ENCODE assay signal across 8 cellular contexts in genomic region chr2:11746376-11746806, GRCh38. TPM values are rescaled to one million over a fixed set of nuclear protein-coding genes. Genes with fewer than 3 reads are reported as not detected.
A peak's percentile ranks its signal among the peaks of the same experiment; 100 is the strongest.
DNase-seq lines count a peak whose midpoint lies in the region; ATAC-seq, FAIRE-seq and TF ChIP-seq lines count a peak whose summit lies in the region.

TSS of gene LPIN1 (plus strand) at chr2:11746632. CDS start at chr2:11765542, 18,910 bp downstream.

- no peaks in the 10 kb centered on the region for H3K27me3 Mint-ChIP-seq in CD8-positive, alpha-beta T cell (ENCODE audit: low read depth)
- no peaks in the 10 kb centered on the region for H3K27me3 Mint-ChIP-seq in activated CD8-positive, alpha-beta memory T cell treated with anti-CD3 and anti-CD28 coated beads, Interleukin-2, amount 10 ng/mL, durations not matched to agents 7 days and 5 days

- H2BK12ac ChIP-seq in H1 (ENCODE audit: low read depth, low read length): peak within 1 kb of the TSS; percentile 97; the same call in 1 of the 2 replicates

- POLR2A ChIA-PET in CD8-positive, alpha-beta T cell (lab: Charles Lee): interaction anchor here (1.2 to 1.8 kb wide), 3 partner anchors 8 to 28 kb away, joined by 3 to 9 read pairs (median 3); no protein-coding TSS in a partner anchor
- POLR2A ChIA-PET in H1 (lab: Charles Lee; ENCODE audit: partially characterized antibody): interaction anchor here (1.1 to 2.6 kb wide), 4 partner anchors 10 to 37 kb away, joined by 3 to 6 read pairs (median 4); no protein-coding TSS in a partner anchor

- peak; percentile 29 for TF ChIP-seq CTCF in CD8-positive, alpha-beta T cell (IDR thresholded peaks at IDR 0.05)
- TF ChIP-seq CTCF in H1 (IDR thresholded peaks at IDR 0.05; ENCODE audit: control extremely low read depth in 1 of 3, insufficient read depth in 1 of 3, low read depth in 1 of 3, low read length in 3 of 3): no peak

- peaks cover 2% of the 10 kb centered on the region for H3K36me3 Mint-ChIP-seq in CD8-positive, alpha-beta T cell
- H3K36me3 Mint-ChIP-seq in activated CD8-positive, alpha-beta memory T cell treated with anti-CD3 and anti-CD28 coated beads, Interleukin-2, amount 10 ng/mL, durations not matched to agents 7 days and 5 days: peaks cover 6% of the 10 kb centered on the region

- peak; percentile 79 to 92 (median 85) for DNase-seq in CD8-positive, alpha-beta T cell
- peak; percentile 76 for DNase-seq in NOMO-1 treated with DMSO at 0.1 percent for 48 hours (lab: John Stamatoyannopoulos, UW; ENCODE audit: unreplicated experiment)
- peak; percentile 89 for DNase-seq in activated CD8-positive, alpha-beta memory T cell treated with anti-CD3 and anti-CD28 coated beads, Interleukin-2, amount 10 ng/mL, durations not matched to agents 7 days and 5 days
- peak; percentile 44 to 87 for DNase-seq in H1 (ENCODE audit: low read depth in 1 of 2, low spot score in 2 of 2)
- peak; percentile 92 for DNase-seq in mesendoderm
- peak; percentile 82 for DNase-seq in stimulated activated CD8-positive, alpha-beta memory T cell treated with anti-CD3 and anti-CD28 coated beads, Interleukin-12 subunit alpha, Interleukin-12 subunit beta, amount 100 ng/mL, for 4 hours (ENCODE audit: low read depth)

- H3K4me2 ChIP-seq in H1 (ENCODE audit: insufficient read depth in 1 of 2, low read depth in 2 of 2, low read length in 2 of 2) (peak within 1 kb of the TSS; percentile 80 to 89), mesendoderm (ENCODE audit: low read length) (peak within 1 kb of the TSS; percentile 69)

- H4K91ac ChIP-seq in H1 (replicated peaks; ENCODE audit: insufficient read length, low read length): peak within 1 kb of the TSS; percentile 36

- H2BK120ac ChIP-seq in H1 (replicated peaks; ENCODE audit: low read depth, low read length): no peak within 1 kb of the TSS
- no peak within 1 kb of the TSS for H2BK120ac ChIP-seq in mesendoderm (ENCODE audit: low read depth, low read length)

- peak within 1 kb of the TSS; percentile 52 for H3K27ac ChIP-seq in CD8-positive, alpha-beta T cell (ENCODE audit: low read depth, low read length)
- H3K27ac ChIP-seq in H1 (ENCODE audit: low read depth, low read length): no peak within 1 kb of the TSS
- no peak within 1 kb of the TSS for H3K27ac ChIP-seq in mesendoderm (ENCODE audit: low read depth, low read length)

- no peak within 1 kb of the TSS for H3K14ac ChIP-seq in H1 (ENCODE audit: insufficient read length)

- H3K4me3 ChIP-seq in CD8-positive, alpha-beta T cell (ENCODE audit: low read depth, low read length): peak within 1 kb of the TSS; percentile 74
- H3K4me3 ChIP-seq in H1 (ENCODE audit: extremely low read depth in 1 of 4, insufficient read depth in 2 of 4, low read depth in 3 of 4, low read length in 4 of 4) (peak within 1 kb of the TSS; percentile 50 to 66 (median 62)), mesendoderm (ENCODE audit: low read length) (peak within 1 kb of the TSS; percentile 69)

- TF ChIP-seq EP300 in H1 (IDR thresholded peaks at IDR 0.05; ENCODE audit: borderline replicate concordance in 1 of 2, low read depth in 2 of 2, low read length in 2 of 2): peak in 1 of 2 experiments; percentile 8; a peak in 1 of 3 replicates

- no peaks in the 10 kb centered on the region for H3K36me3 ChIP-seq in CD8-positive, alpha-beta T cell (ENCODE audit: insufficient read depth, low read length)
- H3K36me3 ChIP-seq in H1 (ENCODE audit: control insufficient read depth in 2 of 4, insufficient read depth in 4 of 4, low read length in 3 of 4): no peaks in the 10 kb centered on the region
- H3K36me3 ChIP-seq in mesendoderm (ENCODE audit: control insufficient read depth, insufficient read depth, low read length): no peaks in the 10 kb centered on the region

- H2AK5ac ChIP-seq in H1 (ENCODE audit: low read depth, low read length) (0 out of 2 replicates have a peak within 1 kb of the TSS, but pooled peaks have one; percentile 8), mesendoderm (ENCODE audit: low read length) (no peak within 1 kb of the TSS)

- H3K23ac ChIP-seq in H1 (ENCODE audit: insufficient read length) (no peak within 1 kb of the TSS), mesendoderm (ENCODE audit: low read length) (no peak within 1 kb of the TSS)

- FAIRE-seq in H1 (lab: Jason Lieb, UNC): no peak

- H3K27ac Mint-ChIP-seq in CD8-positive, alpha-beta T cell: peak within 1 kb of the TSS; percentile 90
- peak within 1 kb of the TSS; percentile 96 for H3K27ac Mint-ChIP-seq in activated CD8-positive, alpha-beta memory T cell treated with anti-CD3 and anti-CD28 coated beads, Interleukin-2, amount 10 ng/mL, durations not matched to agents 7 days and 5 days

- no peaks in the 10 kb centered on the region for H3K9me3 ChIP-seq in CD8-positive, alpha-beta T cell (ENCODE audit: low read length)
- H3K9me3 ChIP-seq in H1 (ENCODE audit: insufficient read depth in 2 of 2, low read depth in 1 of 2, low read length in 1 of 2): no peaks in the 10 kb centered on the region

- H4K20me1 ChIP-seq in H1 (replicated peaks in 1 of 2; ENCODE audit: control insufficient read depth in 1 of 2, insufficient read depth in 2 of 2, low read length in 2 of 2): peaks cover 0 to 4% of the 10 kb centered on the region in 2 experiments

- no peak for TF ChIP-seq RAD21 in H1 (IDR thresholded peaks at IDR 0.05 in 1 of 2, conservative IDR thresholded peaks at IDR 0.05 in 1 of 2; ENCODE audit: low read depth in 2 of 2, low read length in 2 of 2)

- 0 out of 2 replicates have a peak within 1 kb of the TSS, but pooled peaks have one; percentile 27 for H2AFZ ChIP-seq in H1 (ENCODE audit: low read length)

- peak within 1 kb of the TSS in 3 of 4 experiments; percentile 46 to 68 (median 61); a peak in 5 of 7 replicates for H3K9ac ChIP-seq in H1 (replicated peaks in 1 of 4; ENCODE audit: extremely low read depth in 1 of 4, low read depth in 3 of 4, low read length in 3 of 4)
- peak within 1 kb of the TSS; percentile 82 for H3K9ac ChIP-seq in mesendoderm (ENCODE audit: low read length)

- H2BK20ac ChIP-seq in H1 (ENCODE audit: low read length): 0 out of 2 replicates have a peak within 1 kb of the TSS, but pooled peaks have one; percentile 9

- H3K4ac ChIP-seq in H1 (replicated peaks; ENCODE audit: insufficient read length, low read depth, low read length) (no peak within 1 kb of the TSS), mesendoderm (ENCODE audit: low read depth, low read length) (peak within 1 kb of the TSS; percentile 63)

- CTCF ChIA-PET in CD8-positive, alpha-beta T cell (lab: Charles Lee): interaction anchor here (0.5 to 4.9 kb wide), 13 partner anchors 8 to 1823 kb away, joined by 3 to 27 read pairs (median 4); no protein-coding TSS in a partner anchor
- CTCF ChIA-PET in activated CD8-positive, alpha-beta memory T cell treated with anti-CD3 and anti-CD28 coated beads, Interleukin-2, amount 10 ng/mL, durations not matched to agents 7 days and 5 days (lab: Charles Lee): interaction anchor here (0.8 to 24.4 kb wide), 7 partner anchors 8 to 57 kb away, joined by 3 to 401 read pairs (median 6); no protein-coding TSS in a partner anchor
- CTCF ChIA-PET in H1 (lab: Charles Lee; ENCODE audit: partially characterized antibody): interaction anchor here (0.6 to 10.4 kb wide), 15 partner anchors 8 to 145 kb away, joined by 3 to 217 read pairs (median 7); no protein-coding TSS in a partner anchor

- H3K56ac ChIP-seq in H1 (replicated peaks; ENCODE audit: insufficient read length, low read depth, low read length): peak within 1 kb of the TSS; percentile 7
- peak within 1 kb of the TSS; percentile 87 for H3K56ac ChIP-seq in mesendoderm (ENCODE audit: low read length)

- peak within 1 kb of the TSS; percentile 74; the same call in 1 of the 2 replicates for H2BK15ac ChIP-seq in H1 (ENCODE audit: low read length)
- H2BK15ac ChIP-seq in mesendoderm (replicated peaks; ENCODE audit: low read depth): no peak within 1 kb of the TSS

- peaks cover 0 to 17% of the 10 kb centered on the region in 2 experiments; a peak in 2 of 4 replicates for H3K79me2 ChIP-seq in H1 (ENCODE audit: control insufficient read depth in 1 of 2, insufficient read depth in 2 of 2, low read length in 2 of 2)
- H3K79me2 ChIP-seq in mesendoderm (ENCODE audit: control insufficient read depth, insufficient read depth, low read length): peaks cover 4% of the 10 kb centered on the region

- 0% methylated on average over 18 of the region's 49 CpGs; no CpG with 5 or more reads in 1 of the 2 experiments for WGBS in H1 (ENCODE audit: extremely low coverage in 1 of 2, insufficient coverage in 1 of 2, insufficient read length in 1 of 2, insufficient replicate concordance in 2 of 2, low coverage in 1 of 2, low lambda C conversion rate in 2 of 2, missing lambda C conversion rate in 1 of 2), 2 experiments
- no CpG with 5 or more reads among the region's 49 CpGs for WGBS in mesendoderm (ENCODE audit: extremely low coverage, insufficient coverage, low lambda C conversion rate)

- no peaks in the 10 kb centered on the region for H3K27me3 ChIP-seq in CD8-positive, alpha-beta T cell (ENCODE audit: insufficient read depth, low read length)
- peaks cover 0 to 5% (median 0%) of the 10 kb centered on the region in 4 experiments; a peak in 2 of 7 replicates for H3K27me3 ChIP-seq in H1 (replicated peaks in 1 of 4; ENCODE audit: control insufficient read depth in 3 of 4, extremely low read depth in 1 of 4, insufficient read depth in 3 of 4, low read length in 3 of 4)
- H3K27me3 ChIP-seq in mesendoderm (ENCODE audit: insufficient read depth, low read length, poor library complexity): no peaks in the 10 kb centered on the region

- no peaks in the 10 kb centered on the region for H3K9me3 Mint-ChIP-seq in CD8-positive, alpha-beta T cell
- H3K9me3 Mint-ChIP-seq in activated CD8-positive, alpha-beta memory T cell treated with anti-CD3 and anti-CD28 coated beads, Interleukin-2, amount 10 ng/mL, durations not matched to agents 7 days and 5 days (ENCODE audit: low read depth): no peaks in the 10 kb centered on the region

- peak within 1 kb of the TSS; percentile 85; the same call in 1 of the 2 replicates for H2BK5ac ChIP-seq in H1 (ENCODE audit: low read depth, low read length)
- H2BK5ac ChIP-seq in mesendoderm (ENCODE audit: low read length): no peak within 1 kb of the TSS

- TF ChIP-seq POLR2A in H1 (IDR thresholded peaks at IDR 0.05; ENCODE audit: control extremely low read depth in 1 of 2, low read depth in 2 of 2, low read length in 2 of 2): no peak

- intact Hi-C loops in CD8-positive, alpha-beta T cell (cut with DNase I, micrococcal nuclease): loop anchor here (1.0 to 10.0 kb wide), 10 partner anchors 8 to 971 kb away; partner anchors contain the start of genes ROCK2 (in 2 of the 2), TRIB2 (in 2 of the 2) and PDIA6 (in 1 of the 2)

- H3K23me2 ChIP-seq in H1 (ENCODE audit: low read depth, low read length): peaks cover 4% of the 10 kb centered on the region

- H3K18ac ChIP-seq in H1 (ENCODE audit: extremely low read depth, low read length) (peak within 1 kb of the TSS; percentile 88), mesendoderm (ENCODE audit: low read length) (peak within 1 kb of the TSS; percentile 92)

- no peaks in the 10 kb centered on the region; the same call in 1 of the 2 replicates for H3K79me1 ChIP-seq in H1 (ENCODE audit: low read depth, low read length)
- peaks cover 4% of the 10 kb centered on the region for H3K79me1 ChIP-seq in mesendoderm (ENCODE audit: low read length)

- no peak within 1 kb of the TSS; the same call in 1 of the 2 replicates for H4K8ac ChIP-seq in H1 (ENCODE audit: extremely low read depth, insufficient read depth, low read length)
- H4K8ac ChIP-seq in mesendoderm (ENCODE audit: low read depth, low read length): peak within 1 kb of the TSS; percentile 77

- H3K4me3 Mint-ChIP-seq in CD8-positive, alpha-beta T cell: peak within 1 kb of the TSS; percentile 90
- peak within 1 kb of the TSS; percentile 92 for H3K4me3 Mint-ChIP-seq in activated CD8-positive, alpha-beta memory T cell treated with anti-CD3 and anti-CD28 coated beads, Interleukin-2, amount 10 ng/mL, durations not matched to agents 7 days and 5 days

- peak within 1 kb of the TSS; percentile 30 for H4K5ac ChIP-seq in H1 (ENCODE audit: insufficient read length, low read depth, low read length)
- no peak within 1 kb of the TSS for H4K5ac ChIP-seq in mesendoderm (ENCODE audit: low read length)

- peaks cover 64% of the 10 kb centered on the region for H3K4me1 ChIP-seq in CD8-positive, alpha-beta T cell (ENCODE audit: insufficient read depth, low read length)
- H3K4me1 ChIP-seq in H1 (replicated peaks in 1 of 4; ENCODE audit: control insufficient read depth in 3 of 4, insufficient read depth in 4 of 4, low read length in 3 of 4) (peaks cover 8 to 38% (median 23%) of the 10 kb centered on the region in 4 experiments), mesendoderm (ENCODE audit: control insufficient read depth, low read depth, low read length) (peaks cover 9% of the 10 kb centered on the region)

- peak; percentile 70 for ATAC-seq in CD8-positive, alpha-beta T cell
- ATAC-seq in GM19397 (IDR thresholded peaks at IDR 0.05; ENCODE audit: unreplicated experiment): peak; percentile 63
- peak; percentile 45 for ATAC-seq in HG03571 (IDR thresholded peaks at IDR 0.05; ENCODE audit: unreplicated experiment)
- peak; percentile 72 for ATAC-seq in activated CD8-positive, alpha-beta memory T cell treated with anti-CD3 and anti-CD28 coated beads, Interleukin-2, amount 10 ng/mL, durations not matched to agents 7 days and 5 days

- peaks cover 70% of the 10 kb centered on the region for H3K4me1 Mint-ChIP-seq in CD8-positive, alpha-beta T cell (ENCODE audit: low read depth)
- H3K4me1 Mint-ChIP-seq in activated CD8-positive, alpha-beta memory T cell treated with anti-CD3 and anti-CD28 coated beads, Interleukin-2, amount 10 ng/mL, durations not matched to agents 7 days and 5 days: peaks cover 70% of the 10 kb centered on the region

RNA-seq across cellular contexts. Expression of gene LPIN1, which starts in this region (rescaled TPM):
- total RNA-seq in CD8-positive, alpha-beta T cell: 100 to 1,000 TPM; 125 to 126 TPM
- 10 to 100 TPM; 57.1 to 76.4 TPM for total RNA-seq in activated CD8-positive, alpha-beta memory T cell treated with anti-CD3 and anti-CD28 coated beads, Interleukin-2, amount 10 ng/mL, durations not matched to agents 7 days and 5 days
- total RNA-seq in H1 (2021; fragmentation: NEBNext Ultra II Directional; extraction: Animal tissue kit (Norgen Biotek cat#: 25700)): 9.8 and 11.3 TPM in 2 replicates
- 4.3 and 4.7 TPM in 2 replicates for polyA plus RNA-seq in H1 (2011; rRNA removed)
- polyA plus RNA-seq in H1 (2011; cell fraction: cytosol; rRNA removed): 7.7 TPM
- polyA plus RNA-seq in H1 (2011; cell fraction: nucleus; rRNA removed): 12.7 TPM
- 3.9 to 5.4 TPM (median 4.5 TPM) in 4 replicates for polyA plus RNA-seq in H1 (2012, experiment 1 of 2)
- 0.63 TPM for polyA plus RNA-seq in H1 (2012, experiment 2 of 2)
- polyA plus RNA-seq in H1 (2013, experiment 1 of 2): 8.9 TPM
- 9.3 TPM for polyA plus RNA-seq in H1 (2013, experiment 2 of 2)
- 9.1 and 42.2 TPM in 2 replicates for polyA minus RNA-seq in H1 (2011; rRNA and poly(A)+ RNA removed)
- 4.9 TPM for polyA minus RNA-seq in H1 (2011; cell fraction: cytosol; rRNA and poly(A)+ RNA removed)
- polyA minus RNA-seq in H1 (2011; cell fraction: nucleus; rRNA and poly(A)+ RNA removed): 12.4 TPM
- 1.9 TPM for polyA plus RNA-seq in mesendoderm (2013, experiment 1 of 2)
- 1.8 TPM for polyA plus RNA-seq in mesendoderm (2013, experiment 2 of 2)
